ENCODE assay signal across 9 cellular contexts in the genomic region with DNA sequence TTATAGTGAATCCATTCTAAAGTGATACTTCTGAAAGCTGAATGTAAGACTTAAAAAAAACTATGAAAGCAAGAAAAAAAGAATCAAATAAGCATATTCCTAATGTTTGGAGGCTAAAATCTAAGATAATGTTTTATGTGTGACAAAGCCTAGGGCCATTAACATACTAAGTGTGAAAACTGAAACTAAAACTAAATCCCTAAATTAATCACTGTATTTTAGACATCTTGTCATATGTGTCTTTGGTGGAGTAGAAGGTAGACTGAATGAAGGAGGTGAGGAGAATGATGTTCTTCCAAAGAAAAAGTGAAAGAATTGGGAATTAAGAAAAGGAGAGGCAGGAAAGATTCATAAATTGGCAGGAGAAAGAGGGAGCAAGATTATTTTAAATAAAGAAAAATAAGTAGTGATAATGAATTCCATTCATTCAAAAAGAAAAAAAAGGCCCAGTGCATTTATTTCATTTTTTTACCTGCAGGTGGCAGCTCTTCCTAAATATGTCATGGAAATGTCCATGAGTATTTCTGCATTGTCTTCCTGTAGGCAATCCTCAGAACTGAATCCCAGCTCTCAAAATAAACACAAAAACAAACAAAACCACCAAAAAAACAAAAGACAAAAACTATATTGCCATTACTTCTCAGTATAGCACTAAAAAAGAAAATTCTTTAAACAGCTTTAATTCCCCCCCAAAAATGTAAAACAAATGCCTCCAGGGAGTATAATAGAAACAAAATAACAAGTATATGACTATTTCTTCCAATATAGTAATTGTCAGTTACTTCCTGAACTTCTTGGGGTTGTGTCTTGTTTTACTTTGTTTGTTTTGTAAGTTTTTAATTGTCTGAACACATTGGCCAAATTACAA. TPM values are rescaled to one million over a fixed set of nuclear protein-coding genes. Genes with fewer than 3 reads are reported as not detected.
DNase-seq lines count a peak whose midpoint lies in the region; ATAC-seq, FAIRE-seq and TF ChIP-seq lines count a peak whose summit lies in the region.
"Had no signal": no experiment of that assay in that cellular context is flagged by ENCODE, and none has a peak within 500 bp of the region (broad histone marks: within the 10 kb centered on the region; RNA-seq: fewer than 3 reads in every experiment).

No MANE protein-coding gene starts in this region.

- H3K4me3 ChIP-seq in bronchial epithelial cell (ENCODE audit: low read depth, low read length), result no peak overlapping the region
- H3K4me3 ChIP-seq in neural cell (ENCODE audit: low read length), result no peak overlapping the region
- H3K4me3 ChIP-seq: HAP-1 had no signal

- H3K36me3 ChIP-seq in bronchial epithelial cell (ENCODE audit: control insufficient read depth, insufficient read depth, low read length) (no peaks in the 10 kb centered on the region), neural cell (ENCODE audit: insufficient read depth, low read length) (no peaks in the 10 kb centered on the region)
- H3K36me3 ChIP-seq: HAP-1 had no signal

- no peaks in the 10 kb centered on the region for H3K79me2 ChIP-seq in neural cell (replicated peaks; ENCODE audit: insufficient read depth, low read length)

- H3K4me2 ChIP-seq in neural cell (ENCODE audit: low read length), result no peak overlapping the region

- H3K9me3 Mint-ChIP-seq in effector memory CD8-positive, alpha-beta T cell, result no peaks in the 10 kb centered on the region
- H3K9me3 Mint-ChIP-seq in activated T-cell treated with anti-CD3 and anti-CD28 coated beads, Interleukin-2, amount 50 U/mL, for 24 hours, result no peaks in the 10 kb centered on the region

- H3F3A ChIP-seq in neural cell (ENCODE audit: insufficient read depth, low read length, poor library complexity, severe bottlenecking), result no peaks in the 10 kb centered on the region

- no peaks in the 10 kb centered on the region for H3K27me3 ChIP-seq in bronchial epithelial cell (ENCODE audit: control insufficient read depth, insufficient read depth, low read length)
- no peaks in the 10 kb centered on the region for H3K27me3 ChIP-seq in neural cell (ENCODE audit: insufficient read depth, low read depth, low read length)

- no peak overlapping the region for H2AFZ ChIP-seq in neural cell (ENCODE audit: low read depth, low read length)

- no peak overlapping the region for H3K9ac ChIP-seq in neural cell (ENCODE audit: low read length)

- no peak for FAIRE-seq in bronchial epithelial cell (lab: Jason Lieb, UNC)

- H4K20me1 ChIP-seq in neural cell (ENCODE audit: insufficient read depth), result no peaks in the 10 kb centered on the region

- no peak overlapping the region for H3K4me3 Mint-ChIP-seq in effector memory CD8-positive, alpha-beta T cell
- H3K4me3 Mint-ChIP-seq in activated T-cell treated with anti-CD3 and anti-CD28 coated beads, Interleukin-2, amount 50 U/mL, for 24 hours, result no peak overlapping the region

- H3K27me3 Mint-ChIP-seq in effector memory CD8-positive, alpha-beta T cell, result no peaks in the 10 kb centered on the region
- no peaks in the 10 kb centered on the region for H3K27me3 Mint-ChIP-seq in activated T-cell treated with anti-CD3 and anti-CD28 coated beads, Interleukin-2, amount 50 U/mL, for 24 hours

- peaks cover 0 to 4% of the 10 kb centered on the region in 2 donors for H3K4me1 Mint-ChIP-seq in effector memory CD8-positive, alpha-beta T cell (ENCODE audit: low read depth in 2 of 2)
- peaks cover 10% of the 10 kb centered on the region for H3K4me1 Mint-ChIP-seq in activated T-cell treated with anti-CD3 and anti-CD28 coated beads, Interleukin-2, amount 50 U/mL, for 24 hours (ENCODE audit: low read depth)

- TF ChIP-seq CTCF in 22Rv1 (IDR thresholded peaks at IDR 0.05), result peak; percentile 79
- peak; percentile 44 for TF ChIP-seq CTCF in bronchial epithelial cell (IDR thresholded peaks at IDR 0.05; ENCODE audit: insufficient read depth, low read length, severe bottlenecking)
- TF ChIP-seq CTCF in neural cell (IDR thresholded peaks at IDR 0.05; ENCODE audit: poor library complexity, severe bottlenecking), result peak; percentile 39

- no peak overlapping the region for H3K27ac ChIP-seq in 22Rv1
- H3K27ac ChIP-seq in neural cell (ENCODE audit: low read length), result no peak overlapping the region

- H3K27ac Mint-ChIP-seq in effector memory CD8-positive, alpha-beta T cell, result peak overlapping the region in 1 of 2 donors; percentile 1
- no peak overlapping the region for H3K27ac Mint-ChIP-seq in activated T-cell treated with anti-CD3 and anti-CD28 coated beads, Interleukin-2, amount 50 U/mL, for 24 hours

- H3K36me3 Mint-ChIP-seq in effector memory CD8-positive, alpha-beta T cell (ENCODE audit: insufficient read depth), result no peaks in the 10 kb centered on the region
- no peaks in the 10 kb centered on the region for H3K36me3 Mint-ChIP-seq in activated T-cell treated with anti-CD3 and anti-CD28 coated beads, Interleukin-2, amount 50 U/mL, for 24 hours (ENCODE audit: low read depth)

- TF ChIP-seq EP300 in neural cell (conservative IDR thresholded peaks at IDR 0.05; ENCODE audit: poor library complexity, severe bottlenecking), result no peak

- no peaks in the 10 kb centered on the region for H3K9me3 ChIP-seq in neural cell (ENCODE audit: low read length)
- H3K9me3 ChIP-seq: HAP-1 had no signal

- no peak for TF ChIP-seq RAD21 in neural cell (conservative IDR thresholded peaks at IDR 0.05)

- no peaks in the 10 kb centered on the region for H3K9me2 ChIP-seq in neural cell (ENCODE audit: insufficient read depth, low read length)

- peak; percentile 43 for DNase-seq in EL
- DNase-seq in MV-4-11 (lab: John Stamatoyannopoulos, UW), result peak; percentile 24
- peak; percentile 36 for DNase-seq in bronchial epithelial cell (ENCODE audit: low read depth)
- DNase-seq in effector memory CD8-positive, alpha-beta T cell, result no peak
- DNase-seq in activated T-cell treated with anti-CD3 and anti-CD28 coated beads, Interleukin-2, amount 50 U/mL, for 24 hours, result no peak

- ATAC-seq in effector memory CD8-positive, alpha-beta T cell (replicated peaks), result no peak
- ATAC-seq in HG03097 (IDR thresholded peaks at IDR 0.05; ENCODE audit: low FRiP score, unreplicated experiment), result no peak

TF ChIP-seq in neural cell, 6 proteins besides CTCF, POLR2A, EP300 and RAD21:
- TF ChIP-seq, protein P1, sequence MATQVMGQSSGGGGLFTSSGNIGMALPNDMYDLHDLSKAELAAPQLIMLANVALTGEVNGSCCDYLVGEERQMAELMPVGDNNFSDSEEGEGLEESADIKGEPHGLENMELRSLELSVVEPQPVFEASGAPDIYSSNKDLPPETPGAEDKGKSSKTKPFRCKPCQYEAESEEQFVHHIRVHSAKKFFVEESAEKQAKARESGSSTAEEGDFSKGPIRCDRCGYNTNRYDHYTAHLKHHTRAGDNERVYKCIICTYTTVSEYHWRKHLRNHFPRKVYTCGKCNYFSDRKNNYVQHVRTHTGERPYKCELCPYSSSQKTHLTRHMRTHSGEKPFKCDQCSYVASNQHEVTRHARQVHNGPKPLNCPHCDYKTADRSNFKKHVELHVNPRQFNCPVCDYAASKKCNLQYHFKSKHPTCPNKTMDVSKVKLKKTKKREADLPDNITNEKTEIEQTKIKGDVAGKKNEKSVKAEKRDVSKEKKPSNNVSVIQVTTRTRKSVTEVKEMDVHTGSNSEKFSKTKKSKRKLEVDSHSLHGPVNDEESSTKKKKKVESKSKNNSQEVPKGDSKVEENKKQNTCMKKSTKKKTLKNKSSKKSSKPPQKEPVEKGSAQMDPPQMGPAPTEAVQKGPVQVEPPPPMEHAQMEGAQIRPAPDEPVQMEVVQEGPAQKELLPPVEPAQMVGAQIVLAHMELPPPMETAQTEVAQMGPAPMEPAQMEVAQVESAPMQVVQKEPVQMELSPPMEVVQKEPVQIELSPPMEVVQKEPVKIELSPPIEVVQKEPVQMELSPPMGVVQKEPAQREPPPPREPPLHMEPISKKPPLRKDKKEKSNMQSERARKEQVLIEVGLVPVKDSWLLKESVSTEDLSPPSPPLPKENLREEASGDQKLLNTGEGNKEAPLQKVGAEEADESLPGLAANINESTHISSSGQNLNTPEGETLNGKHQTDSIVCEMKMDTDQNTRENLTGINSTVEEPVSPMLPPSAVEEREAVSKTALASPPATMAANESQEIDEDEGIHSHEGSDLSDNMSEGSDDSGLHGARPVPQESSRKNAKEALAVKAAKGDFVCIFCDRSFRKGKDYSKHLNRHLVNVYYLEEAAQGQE (IDR thresholded peaks at IDR 0.05; ENCODE audit: borderline replicate concordance), result no peak
- no peak for TF ChIP-seq SMC3 (conservative IDR thresholded peaks at IDR 0.05; ENCODE audit: poor library complexity)
- TF ChIP-seq EZH2 (IDR thresholded peaks at IDR 0.05; ENCODE audit: borderline replicate concordance, insufficient read depth, low read length, poor library complexity, severe bottlenecking), result no peak
- no peak for TF ChIP-seq POLR2AphosphoS5 (IDR thresholded peaks at IDR 0.05)
- TF ChIP-seq MXI1 (conservative IDR thresholded peaks at IDR 0.05; ENCODE audit: poor library complexity, severe bottlenecking), result no peak
- TF ChIP-seq TAF1 (IDR thresholded peaks at IDR 0.05; ENCODE audit: low read depth), result no peak

RNA-seq across cellular contexts. Expression of a gene that starts 17.0 kb away (rescaled TPM):
- 58.4 and 67.2 TPM in 2 replicates for total RNA-seq in bronchial epithelial cell
- 112 and 143 TPM in 2 replicates for polyA plus RNA-seq in neural cell
- polyA minus RNA-seq in neural cell, result 102 and 118 TPM in 2 replicates

Comparison
In these comparisons a context has a peak if more than half of its experiments do, and no peak if none do; other contexts are left out.
1. DNase-seq: peak in EL (single experiment), MV-4-11 (single experiment) and bronchial epithelial cell (single experiment); none in effector memory CD8-positive, alpha-beta T cell (0 of 3) and activated T-cell treated with anti-CD3 and anti-CD28 coated beads, Interleukin-2, amount 50 U/mL, for 24 hours (single experiment).
2. Peak in every context shown above with its lines, with median percentiles within 50 percentile points of each other: CTCF ChIP-seq.